16 cellular contexts compared by ENCODE assay signal in the genomic region with DNA sequence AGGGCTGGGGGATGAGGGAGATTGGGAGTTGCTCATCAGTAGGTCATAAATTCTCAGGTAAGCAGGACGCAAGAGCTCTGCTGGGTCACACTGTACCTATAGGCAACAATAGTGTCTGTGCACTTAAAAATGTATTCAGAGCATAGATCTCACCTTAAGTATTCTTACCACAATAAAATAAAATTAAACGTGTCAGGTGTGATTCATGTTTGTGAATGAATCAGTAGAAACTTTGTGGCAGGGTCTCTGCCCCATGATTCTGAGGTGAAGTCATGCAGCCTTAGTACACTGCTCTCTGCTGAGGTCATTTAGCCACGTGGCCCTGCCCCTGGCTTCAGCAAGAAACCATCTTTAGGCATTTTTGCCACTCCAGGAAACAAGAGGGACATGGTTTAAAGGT.
"Had no signal": no experiment of that assay in that cellular context is flagged by ENCODE, and none has a peak within 500 bp of the region (broad histone marks: within the 10 kb centered on the region; RNA-seq: fewer than 3 reads in every experiment).

No MANE protein-coding gene starts in this region.

- H3K4me1 Mint-ChIP-seq: activated CD4-positive, alpha-beta memory T cell treated with anti-CD3 and anti-CD28 coated beads, Interleukin-2, amount 10 ng/mL, durations not matched to agents 7 days and 5 days; naive B cell; T-cell had no signal

- H3K27me3 Mint-ChIP-seq: activated CD4-positive, alpha-beta memory T cell treated with anti-CD3 and anti-CD28 coated beads, Interleukin-2, amount 10 ng/mL, durations not matched to agents 7 days and 5 days; effector memory CD8-positive, alpha-beta T cell had no signal

- DNase-seq: activated CD4-positive, alpha-beta memory T cell treated with anti-CD3 and anti-CD28 coated beads, Interleukin-2, amount 10 ng/mL, durations not matched to agents 7 days and 5 days; activated CD4-positive, CD25-positive, alpha-beta regulatory T cell treated with anti-CD3 and anti-CD28 coated beads, Interleukin-2, amount 50 U/mL, for 72 hours; activated CD8-positive, alpha-beta memory T cell treated with anti-CD3 and anti-CD28 coated beads, Interleukin-2, amount 50 U/mL, for 4 hours; dermis blood vessel endothelial cell; effector memory CD8-positive, alpha-beta T cell; naive B cell; ovary; sigmoid colon; spleen; stimulated activated naive CD4-positive, alpha-beta T cell; T-cell; T1000; trophoblast cell had no signal

- H3K27me3 ChIP-seq: ascending aorta, ovary, sigmoid colon, suprapubic skin had no signal

- H3K4me3 Mint-ChIP-seq: activated CD4-positive, alpha-beta memory T cell treated with anti-CD3 and anti-CD28 coated beads, Interleukin-2, amount 10 ng/mL, durations not matched to agents 7 days and 5 days; effector memory CD8-positive, alpha-beta T cell; naive B cell; T-cell had no signal

- H3K9me3 ChIP-seq: ascending aorta, gastroesophageal sphincter, ovary, sigmoid colon, spleen, suprapubic skin had no signal

- H3K4me1 ChIP-seq: ascending aorta, gastroesophageal sphincter, sigmoid colon, spleen, suprapubic skin had no signal

- H3K27ac ChIP-seq: ascending aorta, gastroesophageal sphincter, ovary, sigmoid colon, spleen, suprapubic skin had no signal

- H3K9me3 Mint-ChIP-seq: activated CD4-positive, alpha-beta memory T cell treated with anti-CD3 and anti-CD28 coated beads, Interleukin-2, amount 10 ng/mL, durations not matched to agents 7 days and 5 days; naive B cell; T-cell had no signal

- H3K4me3 ChIP-seq: ascending aorta, gastroesophageal sphincter, ovary, sigmoid colon, spleen, suprapubic skin had no signal

- H3K36me3 ChIP-seq: ascending aorta, gastroesophageal sphincter, ovary, sigmoid colon, spleen, suprapubic skin had no signal

- H3K27ac Mint-ChIP-seq: activated CD4-positive, alpha-beta memory T cell treated with anti-CD3 and anti-CD28 coated beads, Interleukin-2, amount 10 ng/mL, durations not matched to agents 7 days and 5 days; effector memory CD8-positive, alpha-beta T cell; T-cell had no signal

- ATAC-seq: effector memory CD8-positive, alpha-beta T cell; gastroesophageal sphincter; T-cell had no signal
